In the genomic region with DNA sequence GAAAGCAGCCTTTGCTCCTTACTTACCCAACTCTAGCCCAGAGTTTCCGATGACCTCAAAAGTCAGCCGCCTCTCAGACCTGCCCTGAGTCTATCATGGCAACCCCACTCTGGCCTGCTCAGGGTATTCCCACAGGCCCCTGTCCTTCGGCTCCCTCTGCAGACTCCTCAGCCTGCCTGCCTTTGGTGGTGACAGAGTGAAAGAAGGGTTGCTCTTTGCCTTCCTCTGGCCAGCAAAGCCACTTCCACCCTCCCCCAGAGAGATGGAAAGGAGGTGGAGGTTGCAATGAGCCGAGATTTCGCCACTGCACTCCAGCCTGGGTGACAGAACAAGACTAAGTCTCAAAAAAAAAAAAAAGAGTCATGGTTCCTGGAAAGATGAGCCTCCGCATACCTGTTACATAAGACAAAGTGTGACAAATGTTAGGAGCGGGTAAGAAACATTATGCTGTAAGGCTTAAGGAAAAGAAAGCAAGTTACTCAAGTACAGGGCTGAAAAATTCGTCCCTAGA, we compare ENCODE assay signal across 12 cellular contexts.
DNase-seq lines count a peak whose midpoint lies in the region; ATAC-seq and TF ChIP-seq lines count a peak whose summit lies in the region.
"Had no signal": no experiment of that assay in that cellular context is flagged by ENCODE, and none has a peak within 500 bp of the region (broad histone marks: within the 10 kb centered on the region; RNA-seq: fewer than 3 reads in every experiment).

No MANE protein-coding gene starts in this region.

- no peak for DNase-seq in T-helper 1 cell
- DNase-seq in MV-4-11 (lab: John Stamatoyannopoulos, UW): peak; percentile 82
- DNase-seq in amniotic epithelial cell (ENCODE audit: low read depth): peak; percentile 22
- DNase-seq in NCI-H1930 (lab: John Stamatoyannopoulos, UW): no peak
- DNase-seq in NCI-H748 treated with DMSO at 0.1 percent for 48 hours (lab: John Stamatoyannopoulos, UW): no peak
- DNase-seq: stimulated activated CD4-positive, alpha-beta T cell treated with anti-CD3 and anti-CD28 coated beads, Interleukin-15, amount 100 ng/mL, for 24 hours; tibial artery had no signal

- TF ChIP-seq CTCF in neutrophil (IDR thresholded peaks at IDR 0.05): no peak

- H3K9me3 Mint-ChIP-seq in T-helper 1 cell treated with Interleukin-12 subunit alpha and Interleukin-12 subunit beta and Interleukin-4 antibody, amounts not matched to agents 30 μg/mL and 1 μg/mL, for 36 hours: no peaks in the 10 kb centered on the region
- H3K9me3 Mint-ChIP-seq: brain had no signal

- H3K27ac ChIP-seq in neutrophil: peak overlapping the region; percentile 63
- H3K27ac ChIP-seq: gastroesophageal sphincter, tibial artery had no signal

- H3K36me3 Mint-ChIP-seq in T-helper 1 cell treated with Interleukin-12 subunit alpha and Interleukin-12 subunit beta and Interleukin-4 antibody, amounts not matched to agents 30 μg/mL and 1 μg/mL, for 36 hours (ENCODE audit: low read depth): peaks cover 4% of the 10 kb centered on the region
- H3K36me3 Mint-ChIP-seq: brain had no signal

- ATAC-seq in HG02763 (IDR thresholded peaks at IDR 0.05; ENCODE audit: unreplicated experiment): no peak
- ATAC-seq: gastroesophageal sphincter had no signal

- no peaks in the 10 kb centered on the region for H3K9me3 ChIP-seq in neutrophil
- H3K9me3 ChIP-seq: gastroesophageal sphincter, tibial artery had no signal

- no peaks in the 10 kb centered on the region for H3K27me3 Mint-ChIP-seq in T-helper 1 cell treated with Interleukin-12 subunit alpha and Interleukin-12 subunit beta and Interleukin-4 antibody, amounts not matched to agents 30 μg/mL and 1 μg/mL, for 36 hours (ENCODE audit: low read depth)

- no peaks in the 10 kb centered on the region for H3K27me3 ChIP-seq in neutrophil
- H3K27me3 ChIP-seq: gastroesophageal sphincter, tibial artery had no signal

- peak overlapping the region; percentile 80 for H3K27ac Mint-ChIP-seq in T-helper 1 cell treated with Interleukin-12 subunit alpha and Interleukin-12 subunit beta and Interleukin-4 antibody, amounts not matched to agents 30 μg/mL and 1 μg/mL, for 36 hours

- peak overlapping the region; percentile 69 for H3K4me3 Mint-ChIP-seq in T-helper 1 cell treated with Interleukin-12 subunit alpha and Interleukin-12 subunit beta and Interleukin-4 antibody, amounts not matched to agents 30 μg/mL and 1 μg/mL, for 36 hours
- H3K4me3 Mint-ChIP-seq: brain had no signal

- peaks cover 48% of the 10 kb centered on the region for H3K4me1 Mint-ChIP-seq in T-helper 1 cell treated with Interleukin-12 subunit alpha and Interleukin-12 subunit beta and Interleukin-4 antibody, amounts not matched to agents 30 μg/mL and 1 μg/mL, for 36 hours (ENCODE audit: low read depth)

- H3K36me3 ChIP-seq in neutrophil: no peaks in the 10 kb centered on the region
- H3K36me3 ChIP-seq: gastroesophageal sphincter, tibial artery had no signal

- no peak overlapping the region for H3K4me3 ChIP-seq in neutrophil (ENCODE audit: low read depth in 1 of 2, low read length in 1 of 2)
- H3K4me3 ChIP-seq: gastroesophageal sphincter, tibial artery had no signal

- H3K4me1 ChIP-seq in neutrophil (ENCODE audit: control insufficient read depth in 1 of 2, insufficient read depth in 1 of 2, low read depth in 1 of 2, low read length in 1 of 2): peaks cover 50 to 53% of the 10 kb centered on the region in 2 experiments
- H3K4me1 ChIP-seq: tibial artery had no signal

Comparison
In these comparisons a context has a peak if more than half of its experiments do, and no peak if none do; other contexts are left out.
1. DNase-seq: peak in MV-4-11 (single experiment) and amniotic epithelial cell (single experiment); none in T-helper 1 cell (0 of 5), NCI-H1930 (0 of 2) and NCI-H748 treated with DMSO at 0.1 percent for 48 hours (single experiment).